ENCODE assay signal across 8 cellular contexts in genomic region chr6:95203153-95203754, GRCh38.
DNase-seq lines count a peak whose midpoint lies in the region; ATAC-seq and TF ChIP-seq lines count a peak whose summit lies in the region.

No MANE protein-coding gene starts in this region.

- peak; percentile 17 for DNase-seq in NOMO-1 treated with DMSO at 0.1 percent for 48 hours (lab: John Stamatoyannopoulos, UW; ENCODE audit: unreplicated experiment)
- no peak for DNase-seq in NOMO-1 treated with dmso at 0.1 percent for 144 hours (lab: John Stamatoyannopoulos, UW; ENCODE audit: unreplicated experiment)
- peak; percentile 54 for DNase-seq in NCI-H82 treated with DMSO at 0.1 percent for 48 hours (lab: John Stamatoyannopoulos, UW; ENCODE audit: unreplicated experiment)
- peak; percentile 76 for DNase-seq in choroid plexus epithelial cell (ENCODE audit: low read depth)
- peak; percentile 17 for DNase-seq in neuronal stem cell (ENCODE audit: low spot score)
- DNase-seq in T-helper 2 cell treated with Interferon-gamma antibody and Interleukin-4, amounts not matched to agents 5 μg/mL and 100 μg/mL, for 36 hours (ENCODE audit: low spot score) = no peak

- no peaks in the 10 kb centered on the region for H3K27me3 Mint-ChIP-seq in T-helper 2 cell treated with Interferon-gamma antibody and Interleukin-4, amounts not matched to agents 5 μg/mL and 100 μg/mL, for 36 hours (ENCODE audit: low read depth)

- H3K4me3 ChIP-seq in choroid plexus epithelial cell (ENCODE audit: low read depth, low read length) = no peak overlapping the region
- no peak overlapping the region for H3K4me3 ChIP-seq in neuronal stem cell (ENCODE audit: low read length in 2 of 2)

- H3K14ac ChIP-seq in neuronal stem cell (ENCODE audit: low read length) = no peak overlapping the region

- H2AFZ ChIP-seq in neuronal stem cell (ENCODE audit: low read length) = no peak overlapping the region

- WGBS in neuronal stem cell (ENCODE audit: extremely low coverage in 2 of 2, insufficient read length in 2 of 2, insufficient replicate concordance in 1 of 2), 2 donors = no CpG with 5 or more reads among the region's 2 CpGs

- H2BK5ac ChIP-seq in neuronal stem cell (ENCODE audit: low read length) = no peak overlapping the region

- no peak overlapping the region for H2BK120ac ChIP-seq in neuronal stem cell (ENCODE audit: low read depth, low read length)

- H2AK5ac ChIP-seq in neuronal stem cell (ENCODE audit: low read depth, low read length) = no peak overlapping the region

- no peak overlapping the region for H3K23ac ChIP-seq in neuronal stem cell (ENCODE audit: low read depth, low read length, poor library complexity)

- H2BK15ac ChIP-seq in neuronal stem cell (ENCODE audit: low read length) = no peak overlapping the region

- no peaks in the 10 kb centered on the region for H3K9me3 Mint-ChIP-seq in T-helper 2 cell treated with Interferon-gamma antibody and Interleukin-4, amounts not matched to agents 5 μg/mL and 100 μg/mL, for 36 hours

- H4K91ac ChIP-seq in neuronal stem cell (ENCODE audit: low read depth, low read length, poor library complexity) = no peak overlapping the region

- H3K27ac Mint-ChIP-seq in T-helper 2 cell treated with Interferon-gamma antibody and Interleukin-4, amounts not matched to agents 5 μg/mL and 100 μg/mL, for 36 hours = no peak overlapping the region

- no peaks in the 10 kb centered on the region for H3K36me3 ChIP-seq in neuronal stem cell (replicated peaks in 1 of 2; ENCODE audit: control insufficient read depth in 2 of 2, insufficient read depth in 2 of 2, low read length in 2 of 2)

- no peak overlapping the region for H2BK12ac ChIP-seq in neuronal stem cell (ENCODE audit: low read length)

- no peak overlapping the region for H3K27ac ChIP-seq in neuronal stem cell (replicated peaks; ENCODE audit: low read length)

- no peaks in the 10 kb centered on the region for H3K4me1 Mint-ChIP-seq in T-helper 2 cell treated with Interferon-gamma antibody and Interleukin-4, amounts not matched to agents 5 μg/mL and 100 μg/mL, for 36 hours (ENCODE audit: low read depth)

- TF ChIP-seq CTCF in choroid plexus epithelial cell (conservative IDR thresholded peaks at IDR 0.05; ENCODE audit: low read depth, low read length) = peak; percentile 77

- no peak overlapping the region for H3K4me3 Mint-ChIP-seq in T-helper 2 cell treated with Interferon-gamma antibody and Interleukin-4, amounts not matched to agents 5 μg/mL and 100 μg/mL, for 36 hours

- H3K9me3 ChIP-seq in neuronal stem cell (replicated peaks in 1 of 2; ENCODE audit: control insufficient read depth in 2 of 2, insufficient read depth in 1 of 2, low read depth in 1 of 2, low read length in 2 of 2) = no peaks in the 10 kb centered on the region

- H3K4me1 ChIP-seq in neuronal stem cell (ENCODE audit: control insufficient read depth in 2 of 2, insufficient read depth in 1 of 2, low read depth in 1 of 2, low read length in 2 of 2) = no peaks in the 10 kb centered on the region

- peak; percentile 94 for ATAC-seq in GM21367 (IDR thresholded peaks at IDR 0.05; ENCODE audit: unreplicated experiment)
- peak; percentile 99 for ATAC-seq in HG03442 (IDR thresholded peaks at IDR 0.05; ENCODE audit: unreplicated experiment)

- H3K36me3 Mint-ChIP-seq in T-helper 2 cell treated with Interferon-gamma antibody and Interleukin-4, amounts not matched to agents 5 μg/mL and 100 μg/mL, for 36 hours (ENCODE audit: low read depth) = no peaks in the 10 kb centered on the region

- no peak overlapping the region for H3K18ac ChIP-seq in neuronal stem cell (ENCODE audit: low read length)

- H4K8ac ChIP-seq in neuronal stem cell (ENCODE audit: low read depth, low read length) = no peak overlapping the region

- no peaks in the 10 kb centered on the region for H3K79me1 ChIP-seq in neuronal stem cell (ENCODE audit: low read depth, low read length)

- no peaks in the 10 kb centered on the region for H3K27me3 ChIP-seq in neuronal stem cell (ENCODE audit: control insufficient read depth in 3 of 3, insufficient read depth in 3 of 3, low read depth in 1 of 3, low read length in 3 of 3)

- H3K4me2 ChIP-seq in neuronal stem cell (ENCODE audit: insufficient read depth, low read length, poor library complexity, severe bottlenecking) = no peak overlapping the region

- H3K4ac ChIP-seq in neuronal stem cell (ENCODE audit: low read length) = no peak overlapping the region

- no peak overlapping the region for H3K9ac ChIP-seq in neuronal stem cell (ENCODE audit: low read depth, low read length, poor library complexity)

Comparison
In these comparisons a context has a peak if more than half of its experiments do, and no peak if none do; other contexts are left out.
1. DNase-seq: peak in NOMO-1 treated with DMSO at 0.1 percent for 48 hours (single experiment), NCI-H82 treated with DMSO at 0.1 percent for 48 hours (single experiment), choroid plexus epithelial cell (single experiment) and neuronal stem cell (single experiment); none in NOMO-1 treated with dmso at 0.1 percent for 144 hours (single experiment) and T-helper 2 cell treated with Interferon-gamma antibody and Interleukin-4, amounts not matched to agents 5 μg/mL and 100 μg/mL, for 36 hours (single experiment).